ENCODE assay signal across 8 cellular contexts in the genomic region with DNA sequence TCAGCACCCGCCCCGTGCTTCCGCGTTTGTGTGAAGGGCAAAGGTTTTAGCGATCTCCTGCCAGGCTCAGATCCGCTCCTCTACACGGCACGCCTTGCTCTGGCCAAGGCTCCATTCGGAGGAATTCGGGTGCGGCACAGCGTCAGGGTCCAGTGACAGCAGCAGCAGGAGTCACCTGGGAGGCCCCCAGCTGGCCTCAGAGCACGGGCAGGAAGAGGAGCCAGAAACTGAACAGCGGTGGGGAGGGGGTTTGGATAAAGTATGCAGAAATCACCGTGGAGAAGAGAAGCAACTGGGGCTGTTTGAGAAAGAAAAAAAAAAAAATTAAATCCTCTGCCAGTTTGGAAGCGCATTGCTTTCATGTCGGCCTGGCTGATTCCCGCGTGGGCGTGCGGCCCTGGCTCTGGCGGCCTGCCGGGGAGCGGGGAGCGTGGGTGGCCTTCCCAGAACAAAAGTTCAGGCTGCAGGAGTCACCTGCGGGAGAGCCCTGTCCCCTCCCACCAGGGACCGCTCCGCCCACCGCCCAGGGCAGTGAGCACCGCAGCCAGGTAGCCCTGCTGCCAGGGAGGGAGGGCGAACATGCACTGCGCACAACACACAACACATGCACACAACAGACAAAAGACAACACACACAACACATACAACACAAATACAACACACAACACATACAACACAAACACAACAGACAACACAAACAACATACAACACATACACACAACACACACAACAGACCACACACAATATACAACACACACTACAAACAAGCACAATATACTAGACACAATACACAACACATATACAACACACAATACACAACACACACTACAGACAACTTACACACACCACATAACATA.
DNase-seq lines count a peak whose midpoint lies in the region; ATAC-seq, FAIRE-seq and TF ChIP-seq lines count a peak whose summit lies in the region.

No MANE protein-coding gene starts in this region.

- TF ChIP-seq POLR2A in breast epithelium (IDR thresholded peaks at IDR 0.05) (no peak), stomach (IDR thresholded peaks at IDR 0.05) (no peak)

- no peaks in the 10 kb centered on the region for H3K36me3 Mint-ChIP-seq in stimulated activated memory B cell treated with anti-CD40 and anti-IgM and Interleukin-4, amounts not matched to agents 10 μg/mL and 1 μg/mL and 100 μg/mL, for 72 hours

- H3K4me1 ChIP-seq in breast epithelium (peaks cover 16 to 20% of the 10 kb centered on the region in 2 donors), kidney (ENCODE audit: control insufficient read depth in 1 of 2, insufficient read depth in 1 of 2, low read depth in 1 of 2, low read length in 2 of 2) (peaks cover 0 to 27% of the 10 kb centered on the region in 2 donors), stomach (peaks cover 41 to 78% (median 60%) of the 10 kb centered on the region in 4 donors)

- H3K9ac ChIP-seq in kidney (ENCODE audit: low read length in 2 of 2) = peak overlapping the region in 1 of 2 donors; percentile 0

- H3K27me3 ChIP-seq in breast epithelium (no peaks in the 10 kb centered on the region), stomach (no peaks in the 10 kb centered on the region)

- no peak for TF ChIP-seq EP300 in stomach (IDR thresholded peaks at IDR 0.05)

- peak overlapping the region; percentile 87 to 90 for H3K27ac ChIP-seq in breast epithelium
- peak overlapping the region; percentile 78 to 85 for H3K27ac ChIP-seq in kidney (ENCODE audit: low read depth in 2 of 2, low read length in 2 of 2)
- H3K27ac ChIP-seq in stomach = peak overlapping the region; percentile 77 to 94 (median 87)

- ATAC-seq in stimulated activated memory B cell treated with anti-CD40 and anti-IgM and Interleukin-4, amounts not matched to agents 10 μg/mL and 1 μg/mL and 100 μg/mL, for 72 hours = no peak

- TF ChIP-seq CTCF in breast epithelium (IDR thresholded peaks at IDR 0.05) = no peak
- no peak for TF ChIP-seq CTCF in kidney (IDR thresholded peaks at IDR 0.05; ENCODE audit: borderline replicate concordance, extremely low read depth, insufficient read depth)
- TF ChIP-seq CTCF in stomach (IDR thresholded peaks at IDR 0.05) = no peak

- intact Hi-C loops in breast epithelium (cut with DNase I; ENCODE audit: low total_unique reads) (no loop called here), kidney (cut with DNase I) (no loop called here), stomach (cut with DNase I; ENCODE audit: low total_unique reads) (no loop called here)

- no peaks in the 10 kb centered on the region for H3K9me3 ChIP-seq in breast epithelium
- H3K9me3 ChIP-seq in kidney (ENCODE audit: control insufficient read depth in 1 of 2, low read length in 2 of 2) = no peaks in the 10 kb centered on the region
- no peaks in the 10 kb centered on the region for H3K9me3 ChIP-seq in stomach

- H3K4me1 Mint-ChIP-seq in stimulated activated memory B cell treated with anti-CD40 and anti-IgM and Interleukin-4, amounts not matched to agents 10 μg/mL and 1 μg/mL and 100 μg/mL, for 72 hours = no peaks in the 10 kb centered on the region

- DNase-seq in COLO829 (ENCODE audit: low spot score) (peak; percentile 59), NCI-H146 treated with DMSO at 0.1 percent for 48 hours (lab: John Stamatoyannopoulos, UW; ENCODE audit: unreplicated experiment) (peak; percentile 48), breast epithelium (ENCODE audit: low spot score in 2 of 2) (peak; percentile 86 to 89), kidney (peak; percentile 96), stomach (peak; percentile 93), HTR-8/SVneo (ENCODE audit: insufficient read length, low spot score) (no peak)
- DNase-seq in activated T-cell treated with anti-CD3 and anti-CD28 coated beads, Interleukin-2, amount 50 U/mL, for 1 hour = no peak

- no peak for FAIRE-seq in kidney (lab: Jason Lieb, UNC)
- FAIRE-seq in HTR-8/SVneo (lab: Jason Lieb, UNC) = no peak

- peak overlapping the region in 2 of 3 donors; percentile 39 to 57 for H3K4me3 ChIP-seq in breast epithelium
- H3K4me3 ChIP-seq in kidney (ENCODE audit: low read length in 2 of 2) = peak overlapping the region; percentile 4 to 41
- peak overlapping the region in 2 of 4 donors; percentile 12 to 14 for H3K4me3 ChIP-seq in stomach

- WGBS in stomach, 5 donors = 9 to 19% (median 11%) methylated on average over 28 to 32 of the region's 32 CpGs

- H3K36me3 ChIP-seq in breast epithelium (no peaks in the 10 kb centered on the region), kidney (ENCODE audit: control insufficient read depth in 1 of 2, insufficient read depth in 2 of 2, low read length in 2 of 2) (no peaks in the 10 kb centered on the region), stomach (no peaks in the 10 kb centered on the region)

- H3K27ac Mint-ChIP-seq in stimulated activated memory B cell treated with anti-CD40 and anti-IgM and Interleukin-4, amounts not matched to agents 10 μg/mL and 1 μg/mL and 100 μg/mL, for 72 hours = no peak overlapping the region

- peaks cover 22% of the 10 kb centered on the region for H3K27me3 Mint-ChIP-seq in stimulated activated memory B cell treated with anti-CD40 and anti-IgM and Interleukin-4, amounts not matched to agents 10 μg/mL and 1 μg/mL and 100 μg/mL, for 72 hours

- H3K4me3 Mint-ChIP-seq in stimulated activated memory B cell treated with anti-CD40 and anti-IgM and Interleukin-4, amounts not matched to agents 10 μg/mL and 1 μg/mL and 100 μg/mL, for 72 hours = no peak overlapping the region

- no peaks in the 10 kb centered on the region for H3K9me3 Mint-ChIP-seq in stimulated activated memory B cell treated with anti-CD40 and anti-IgM and Interleukin-4, amounts not matched to agents 10 μg/mL and 1 μg/mL and 100 μg/mL, for 72 hours

Comparison
In these comparisons a context has a peak if more than half of its experiments do, and no peak if none do; other contexts are left out.
1. DNase-seq: peak in COLO829 (single experiment), NCI-H146 treated with DMSO at 0.1 percent for 48 hours (single experiment), breast epithelium (2 of 2), kidney (single experiment) and stomach (single experiment); none in HTR-8/SVneo (single experiment) and activated T-cell treated with anti-CD3 and anti-CD28 coated beads, Interleukin-2, amount 50 U/mL, for 1 hour (single experiment).
2. Peak in every context shown above with its lines, with median percentiles within 50 percentile points of each other: H3K27ac ChIP-seq.